Comparison of ENCODE assay signal across 26 cellular contexts in the genomic region with DNA sequence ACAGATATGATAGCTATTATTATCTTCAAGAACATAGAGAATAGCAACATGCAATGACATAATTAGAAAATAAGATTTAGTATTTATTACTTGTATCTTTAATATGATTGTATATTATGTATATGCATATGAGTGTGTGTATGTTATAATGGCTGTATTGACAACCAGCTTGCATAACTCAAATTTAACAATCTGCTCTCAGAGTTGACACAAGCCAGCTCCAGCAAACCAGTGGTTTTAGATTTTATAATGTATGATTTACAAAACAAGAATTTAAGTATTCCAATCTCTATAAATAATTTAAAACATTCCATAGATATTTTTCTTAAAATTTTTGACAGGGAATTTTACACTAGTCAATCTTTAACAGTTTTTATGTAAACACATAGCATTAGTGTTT.
"Had no signal": no experiment of that assay in that cellular context is flagged by ENCODE, and none has a peak within 500 bp of the region (broad histone marks: within the 10 kb centered on the region; RNA-seq: fewer than 3 reads in every experiment).

No MANE protein-coding gene starts in this region.

- H3K36me3 ChIP-seq: left ventricle myocardium inferior, neural progenitor cell, neutrophil, ovary, right atrium auricular region, right lobe of liver, stomach, thyroid gland, transverse colon, upper lobe of left lung, vagina had no signal

- H3K9me3 Mint-ChIP-seq: mesothelial cell of epicardium, naive B cell, nephron progenitor cell had no signal

- H3K4me3 Mint-ChIP-seq: mesothelial cell of epicardium; naive B cell; natural killer cell; nephron progenitor cell; neural progenitor cell; stimulated activated naive B cell treated with anti-CD40 and anti-IgM and Interleukin-4, amounts not matched to agents 10 μg/mL and 1 μg/mL and 100 μg/mL, for 72 hours had no signal

- H3K4me2 ChIP-seq: neural progenitor cell had no signal

- H3K9ac ChIP-seq: neural progenitor cell had no signal

- H3K27ac Mint-ChIP-seq: mesothelial cell of epicardium; naive B cell; natural killer cell; nephron progenitor cell; neural progenitor cell; progenitor cell of endocrine pancreas; stimulated activated naive B cell treated with anti-CD40 and anti-IgM and Interleukin-4, amounts not matched to agents 10 μg/mL and 1 μg/mL and 100 μg/mL, for 72 hours had no signal

- DNase-seq: islet precursor cell; left ventricle myocardium inferior; naive B cell; natural killer cell; nephron progenitor cell; occipital lobe; ovary; right lobe of liver; stimulated activated CD4-positive, alpha-beta T cell treated with anti-CD3 and anti-CD28 coated beads, Interleukin-12 subunit alpha, Interleukin-12 subunit beta, amount 100 ng/mL, for 4 hours; stimulated activated CD4-positive, alpha-beta T cell treated with anti-CD3 and anti-CD28 coated beads, Interleukin-15, amount 100 ng/mL, for 24 hours; stimulated activated CD4-positive, alpha-beta T cell treated with anti-CD3 and anti-CD28 coated beads, Interleukin-2, amount 100 ng/mL, for 24 hours; stimulated activated CD4-positive, alpha-beta T cell treated with anti-CD3 and anti-CD28 coated beads, Interleukin-4, amount 100 ng/mL, for 1 hour; stimulated activated naive B cell treated with anti-CD40 and anti-IgM and Interleukin-4, amounts not matched to agents 10 μg/mL and 1 μg/mL and 100 μg/mL, for 72 hours; stimulated activated naive CD8-positive, alpha-beta T cell treated with anti-CD3 and anti-CD28 coated beads, Interleukin-15, Interleukin-2, amounts not matched to agents 100 U/mL and 50 U/mL, for 24 hours; stomach; testis; thyroid gland; transverse colon; upper lobe of left lung had no signal

- H2AFZ ChIP-seq: neural progenitor cell had no signal

- H3K9me3 ChIP-seq: left ventricle myocardium inferior, neutrophil, ovary, right atrium auricular region, right lobe of liver, testis, thyroid gland, transverse colon, upper lobe of left lung, vagina had no signal

- ATAC-seq: natural killer cell; right lobe of liver; stimulated activated naive B cell treated with anti-CD40 and anti-IgM and Interleukin-4, amounts not matched to agents 10 μg/mL and 1 μg/mL and 100 μg/mL, for 72 hours; stimulated activated naive CD8-positive, alpha-beta T cell treated with anti-CD3 and anti-CD28 coated beads, Interleukin-15, Interleukin-2, amounts not matched to agents 100 U/mL and 50 U/mL, for 24 hours had no signal

- H3K4me3 ChIP-seq: left ventricle myocardium inferior, lung, neural progenitor cell, ovary, right atrium auricular region, right lobe of liver, stomach, testis, thyroid gland, transverse colon, upper lobe of left lung, vagina had no signal

- H3K4me1 ChIP-seq: left ventricle myocardium inferior, right atrium auricular region, right lobe of liver, stomach, testis, thyroid gland, transverse colon, upper lobe of left lung, vagina had no signal

- H3K27me3 ChIP-seq: neural progenitor cell, neutrophil, ovary, right atrium auricular region, right lobe of liver, stomach, testis, thyroid gland, transverse colon, upper lobe of left lung, vagina had no signal

- H3K36me3 Mint-ChIP-seq: mesothelial cell of epicardium; naive B cell; natural killer cell; neural progenitor cell; stimulated activated naive B cell treated with anti-CD40 and anti-IgM and Interleukin-4, amounts not matched to agents 10 μg/mL and 1 μg/mL and 100 μg/mL, for 72 hours had no signal

- H3K27me3 Mint-ChIP-seq: naive B cell; progenitor cell of endocrine pancreas; stimulated activated naive B cell treated with anti-CD40 and anti-IgM and Interleukin-4, amounts not matched to agents 10 μg/mL and 1 μg/mL and 100 μg/mL, for 72 hours had no signal

- H3K4me1 Mint-ChIP-seq: mesothelial cell of epicardium, naive B cell, natural killer cell, nephron progenitor cell, neural progenitor cell had no signal

- H3K27ac ChIP-seq: left ventricle myocardium inferior, neural progenitor cell, neutrophil, ovary, right atrium auricular region, right lobe of liver, stomach, testis, thyroid gland, transverse colon, upper lobe of left lung, vagina had no signal
